In genomic region chr14:70821581-70821915, GRCh38 we compare ENCODE assay signal across 8 cellular contexts. TPM values are rescaled to one million over a fixed set of nuclear protein-coding genes. Genes with fewer than 3 reads are reported as not detected.
DNase-seq lines count a peak whose midpoint lies in the region; ATAC-seq and TF ChIP-seq lines count a peak whose summit lies in the region.

No MANE protein-coding gene starts in this region.

- H3K4me3 ChIP-seq in GM12875 (ENCODE audit: low read depth, low read length) (peak overlapping the region; percentile 60), sigmoid colon (peak overlapping the region; percentile 42 to 59 (median 52))

- peaks cover 14% of the 10 kb centered on the region for H3K4me1 Mint-ChIP-seq in T-helper 17 cell

- ATAC-seq in T-helper 17 cell = peak; percentile 7
- peak; percentile 19 for ATAC-seq in foreskin keratinocyte
- no peak for ATAC-seq in HG03196 (IDR thresholded peaks at IDR 0.05; ENCODE audit: unreplicated experiment)
- no peak for ATAC-seq in HG03457 (IDR thresholded peaks at IDR 0.05; ENCODE audit: unreplicated experiment)
- ATAC-seq in GM21423 (IDR thresholded peaks at IDR 0.05; ENCODE audit: unreplicated experiment) = no peak

- no peaks in the 10 kb centered on the region for H3K9me3 ChIP-seq in T-helper 17 cell (ENCODE audit: control insufficient read depth, low read length, poor library complexity, severe bottlenecking)
- H3K9me3 ChIP-seq in sigmoid colon = no peaks in the 10 kb centered on the region

- peaks cover 3% of the 10 kb centered on the region for H3K36me3 Mint-ChIP-seq in T-helper 17 cell (ENCODE audit: low read depth)

- TF ChIP-seq EP300 in sigmoid colon (IDR thresholded peaks at IDR 0.05) = no peak

- peak overlapping the region; percentile 94 for H3K4me3 Mint-ChIP-seq in T-helper 17 cell

- H3K4me1 ChIP-seq in foreskin keratinocyte = no peaks in the 10 kb centered on the region
- H3K4me1 ChIP-seq in sigmoid colon = peaks cover 0 to 23% (median 10%) of the 10 kb centered on the region in 4 donors

- DNase-seq in T-helper 17 cell (no peak), foreskin keratinocyte (no peak), sigmoid colon (no peak), HuH-7.5 (ENCODE audit: low spot score) (no peak)

- H3K36me3 ChIP-seq in sigmoid colon = no peaks in the 10 kb centered on the region

- TF ChIP-seq CTCF in GM12875 (IDR thresholded peaks at IDR 0.05; ENCODE audit: borderline replicate concordance, insufficient read depth, low read depth, low read length) (no peak), foreskin keratinocyte (conservative IDR thresholded peaks at IDR 0.05) (no peak), sigmoid colon (IDR thresholded peaks at IDR 0.05) (no peak)

- TF ChIP-seq POLR2A in sigmoid colon (IDR thresholded peaks at IDR 0.05) = no peak

- H3K27me3 ChIP-seq in foreskin keratinocyte (peaks cover 12% of the 10 kb centered on the region), sigmoid colon (peaks cover 0 to 14% (median 3%) of the 10 kb centered on the region in 3 donors)

- intact Hi-C loops in sigmoid colon (cut with DNase I) = no loop called here

- 4 to 7% methylated on average over 23 of the region's 23 CpGs for WGBS in sigmoid colon, 2 donors

- H3K27ac Mint-ChIP-seq in T-helper 17 cell = peak overlapping the region; percentile 85

- H3K27me3 Mint-ChIP-seq in T-helper 17 cell = peaks cover 7% of the 10 kb centered on the region

- no peak overlapping the region for H3K27ac ChIP-seq in foreskin keratinocyte
- peak overlapping the region in 2 of 4 donors; percentile 24 to 36 for H3K27ac ChIP-seq in sigmoid colon

RNA-seq across cellular contexts. Expression of gene MAP3K9, which starts 12.2 kb away (rescaled TPM):
- total RNA-seq in T-helper 17 cell (1 to 10 TPM; 7.7 to 9.1 TPM), foreskin keratinocyte (6.5 and 6.7 TPM in 2 replicates), sigmoid colon (under 1 TPM; 0.36 to 0.66 (median 0.48) TPM)
- polyA plus RNA-seq in foreskin keratinocyte (0.99 and 1.4 TPM in 2 replicates), sigmoid colon (1 to 10 TPM in 2 of 3 donors, under 1 TPM in 1; 0.60 to 4.7 (median 1.6) TPM)

Comparison
In these comparisons a context has a peak if more than half of its experiments do, and no peak if none do; other contexts are left out.
1. ATAC-seq: peak in T-helper 17 cell (single experiment) and foreskin keratinocyte (single experiment); none in HG03196 (single experiment), HG03457 (single experiment) and GM21423 (single experiment).